ENCODE assay signal across 15 cellular contexts in genomic region chr16:46662123-46662522, GRCh38. TPM values are rescaled to one million over a fixed set of nuclear protein-coding genes. Genes with fewer than 3 reads are reported as not detected.
DNase-seq lines count a peak whose midpoint lies in the region; ATAC-seq and TF ChIP-seq lines count a peak whose summit lies in the region.
"Had no signal": no experiment of that assay in that cellular context is flagged by ENCODE, and none has a peak within 500 bp of the region (broad histone marks: within the 10 kb centered on the region; RNA-seq: fewer than 3 reads in every experiment).

No MANE protein-coding gene starts in this region.

- H3K79me2 ChIP-seq in SK-N-SH (ENCODE audit: insufficient read depth): no peaks in the 10 kb centered on the region

- H3K27ac ChIP-seq in cardiac muscle cell (peak overlapping the region; percentile 3), heart right ventricle (no peak overlapping the region), SK-N-SH (ENCODE audit: low read depth in 2 of 2, low read length in 1 of 2) (no peak overlapping the region)
- H3K27ac ChIP-seq: BLaER1 had no signal

- H3K9me3 ChIP-seq in cardiac muscle cell (ENCODE audit: low read depth) (no peaks in the 10 kb centered on the region), heart right ventricle (no peaks in the 10 kb centered on the region), SK-N-SH (no peaks in the 10 kb centered on the region)
- H3K9me3 ChIP-seq: BLaER1, Caco-2 had no signal

- H3K9ac ChIP-seq in SK-N-SH: no peak overlapping the region
- H3K9ac ChIP-seq: BLaER1 had no signal

- no peak for ATAC-seq in activated CD8-positive, alpha-beta T cell treated with anti-CD3 and anti-CD28 coated beads for 36 hours
- ATAC-seq in activated CD8-positive, alpha-beta T cell treated with anti-CD3 and anti-CD28 coated beads, Interleukin-2, amount 10 ng/mL, durations not matched to agents 7 days and 5 days: no peak
- ATAC-seq in heart right ventricle (no peak), memory B cell (ENCODE audit: low read depth) (no peak)
- ATAC-seq: HCT116 had no signal

- intact Hi-C loops in activated CD8-positive, alpha-beta T cell treated with anti-CD3 and anti-CD28 coated beads for 36 hours (cut with micrococcal nuclease): no loop called here
- intact Hi-C loops in heart right ventricle (cut with DNase I): no loop called here

- H3K36me3 ChIP-seq in cardiac muscle cell (peaks cover 48% of the 10 kb centered on the region), heart right ventricle (peaks cover 0 to 100% (median 32%) of the 10 kb centered on the region in 9 donors), SK-N-SH (replicated peaks in 1 of 2; ENCODE audit: control insufficient read depth in 1 of 2, insufficient read depth in 2 of 2, low read length in 1 of 2) (peaks cover 55 to 60% of the 10 kb centered on the region in 2 experiments)

- no peak overlapping the region for H2AFZ ChIP-seq in SK-N-SH (ENCODE audit: low read depth)

- no peaks in the 10 kb centered on the region for H3K27me3 ChIP-seq in cardiac muscle cell
- H3K27me3 ChIP-seq in heart right ventricle: no peaks in the 10 kb centered on the region
- H3K27me3 ChIP-seq in SK-N-SH (ENCODE audit: insufficient read depth): no peaks in the 10 kb centered on the region
- H3K27me3 ChIP-seq: BLaER1 had no signal

- H4K20me1 ChIP-seq in SK-N-SH (ENCODE audit: insufficient read depth): no peaks in the 10 kb centered on the region
- H4K20me1 ChIP-seq: BLaER1 had no signal

- no peak for TF ChIP-seq RAD21 in SK-N-SH (IDR thresholded peaks at IDR 0.05; ENCODE audit: low read length)

- POLR2A ChIA-PET in activated CD8-positive, alpha-beta T cell treated with anti-CD3 and anti-CD28 coated beads for 36 hours (lab: Charles Lee): no interaction called here
- POLR2A ChIA-PET in activated CD8-positive, alpha-beta T cell treated with anti-CD3 and anti-CD28 coated beads, Interleukin-2, amount 10 ng/mL, durations not matched to agents 7 days and 5 days (lab: Charles Lee): no interaction called here
- POLR2A ChIA-PET in SK-N-SH (lab: Yijun Ruan, JAX): no interaction called here

- no peaks in the 10 kb centered on the region for H3K27me3 Mint-ChIP-seq in activated CD8-positive, alpha-beta T cell treated with anti-CD3 and anti-CD28 coated beads for 36 hours
- H3K27me3 Mint-ChIP-seq in activated CD8-positive, alpha-beta T cell treated with anti-CD3 and anti-CD28 coated beads, Interleukin-2, amount 10 ng/mL, durations not matched to agents 7 days and 5 days (ENCODE audit: low read depth): no peaks in the 10 kb centered on the region
- H3K27me3 Mint-ChIP-seq in memory B cell: no peaks in the 10 kb centered on the region
- H3K27me3 Mint-ChIP-seq: CD8-positive, alpha-beta memory T cell had no signal

- CTCF ChIA-PET in activated CD8-positive, alpha-beta T cell treated with anti-CD3 and anti-CD28 coated beads for 36 hours (lab: Charles Lee): interaction anchor here (5.5 kb wide), 1 partner anchor 12 kb away, joined by 31 read pairs; no protein-coding TSS in a partner anchor
- CTCF ChIA-PET in activated CD8-positive, alpha-beta T cell treated with anti-CD3 and anti-CD28 coated beads, Interleukin-2, amount 10 ng/mL, durations not matched to agents 7 days and 5 days (lab: Charles Lee): no interaction called here
- CTCF ChIA-PET in SK-N-SH (lab: Yijun Ruan, JAX): interaction anchor here (5.7 kb wide), 1 partner anchor 11 kb away, joined by 24 read pairs; no protein-coding TSS in a partner anchor

- H3K36me3 Mint-ChIP-seq in activated CD8-positive, alpha-beta T cell treated with anti-CD3 and anti-CD28 coated beads for 36 hours (ENCODE audit: low read depth): peaks cover 28% of the 10 kb centered on the region
- H3K36me3 Mint-ChIP-seq in activated CD8-positive, alpha-beta T cell treated with anti-CD3 and anti-CD28 coated beads, Interleukin-2, amount 10 ng/mL, durations not matched to agents 7 days and 5 days (ENCODE audit: low read depth): peaks cover 45% of the 10 kb centered on the region
- H3K36me3 Mint-ChIP-seq in memory B cell: peaks cover 27% of the 10 kb centered on the region

- peak overlapping the region; percentile 46 for H3K27ac Mint-ChIP-seq in activated CD8-positive, alpha-beta T cell treated with anti-CD3 and anti-CD28 coated beads for 36 hours
- H3K27ac Mint-ChIP-seq in activated CD8-positive, alpha-beta T cell treated with anti-CD3 and anti-CD28 coated beads, Interleukin-2, amount 10 ng/mL, durations not matched to agents 7 days and 5 days: no peak overlapping the region
- peak overlapping the region; percentile 17 for H3K27ac Mint-ChIP-seq in memory B cell
- H3K27ac Mint-ChIP-seq: CD8-positive, alpha-beta memory T cell had no signal

- no peak for TF ChIP-seq CTCF in activated CD8-positive, alpha-beta T cell treated with anti-CD3 and anti-CD28 coated beads for 36 hours (IDR thresholded peaks at IDR 0.05)
- TF ChIP-seq CTCF in cardiac muscle cell (IDR thresholded peaks at IDR 0.05; ENCODE audit: low read depth, low read length) (no peak), heart right ventricle (IDR thresholded peaks at IDR 0.05) (no peak), SK-N-SH (IDR thresholded peaks at IDR 0.05) (no peak)

- peaks cover 2% of the 10 kb centered on the region for H3F3A ChIP-seq in SK-N-SH (replicated peaks; ENCODE audit: insufficient read depth)

- WGBS in heart right ventricle, 2 donors: 65 to 66% methylated on average over 4 of the region's 4 CpGs
- WGBS in SK-N-SH (ENCODE audit: low lambda C conversion rate): 75% methylated on average over 4 of the region's 4 CpGs

- peaks cover 12% of the 10 kb centered on the region for H3K4me1 Mint-ChIP-seq in activated CD8-positive, alpha-beta T cell treated with anti-CD3 and anti-CD28 coated beads for 36 hours (ENCODE audit: low read depth)
- peaks cover 15% of the 10 kb centered on the region for H3K4me1 Mint-ChIP-seq in activated CD8-positive, alpha-beta T cell treated with anti-CD3 and anti-CD28 coated beads, Interleukin-2, amount 10 ng/mL, durations not matched to agents 7 days and 5 days (ENCODE audit: low read depth)
- peaks cover 14% of the 10 kb centered on the region for H3K4me1 Mint-ChIP-seq in memory B cell

- DNase-seq in activated CD8-positive, alpha-beta T cell treated with anti-CD3 and anti-CD28 coated beads for 36 hours: no peak
- no peak for DNase-seq in activated CD8-positive, alpha-beta T cell treated with anti-CD3 and anti-CD28 coated beads, Interleukin-2, amount 10 ng/mL, durations not matched to agents 7 days and 5 days
- DNase-seq in cardiac muscle cell (ENCODE audit: low read depth in 1 of 2, low spot score in 1 of 2): no peak
- DNase-seq in heart right ventricle: no peak
- DNase-seq in memory B cell (ENCODE audit: low spot score in 2 of 2): no peak
- no peak for DNase-seq in SK-N-SH
- DNase-seq in GM19240 (ENCODE audit: insufficient read length, low spot score): no peak
- DNase-seq: 8988T; AML-193; Caco-2; CD8-positive, alpha-beta memory T cell; DND-41; GDM1 had no signal

- no peaks in the 10 kb centered on the region for H3K9me2 ChIP-seq in SK-N-SH

- H3K4me1 ChIP-seq in cardiac muscle cell (ENCODE audit: low read depth) (no peaks in the 10 kb centered on the region), heart right ventricle (peaks cover 0 to 16% (median 0%) of the 10 kb centered on the region in 9 donors), SK-N-SH (ENCODE audit: control insufficient read depth in 1 of 2, insufficient read depth in 2 of 2, low read depth in 1 of 2, low read length in 1 of 2) (no peaks in the 10 kb centered on the region)
- H3K4me1 ChIP-seq: Caco-2 had no signal

- no peak overlapping the region for H3K4me3 Mint-ChIP-seq in activated CD8-positive, alpha-beta T cell treated with anti-CD3 and anti-CD28 coated beads for 36 hours
- no peak overlapping the region for H3K4me3 Mint-ChIP-seq in activated CD8-positive, alpha-beta T cell treated with anti-CD3 and anti-CD28 coated beads, Interleukin-2, amount 10 ng/mL, durations not matched to agents 7 days and 5 days
- H3K4me3 Mint-ChIP-seq in memory B cell: no peak overlapping the region
- H3K4me3 Mint-ChIP-seq: CD8-positive, alpha-beta memory T cell had no signal

- H3K4me2 ChIP-seq in SK-N-SH: no peak overlapping the region
- H3K4me2 ChIP-seq: BLaER1 had no signal

- H3K4me3 ChIP-seq in cardiac muscle cell (no peak overlapping the region), heart right ventricle (no peak overlapping the region), SK-N-SH (ENCODE audit: low read depth in 2 of 2, low read length in 1 of 2) (no peak overlapping the region)
- H3K4me3 ChIP-seq: BLaER1 had no signal

- no peaks in the 10 kb centered on the region for H3K9me3 Mint-ChIP-seq in activated CD8-positive, alpha-beta T cell treated with anti-CD3 and anti-CD28 coated beads for 36 hours
- no peaks in the 10 kb centered on the region for H3K9me3 Mint-ChIP-seq in activated CD8-positive, alpha-beta T cell treated with anti-CD3 and anti-CD28 coated beads, Interleukin-2, amount 10 ng/mL, durations not matched to agents 7 days and 5 days (ENCODE audit: insufficient read depth)
- no peaks in the 10 kb centered on the region for H3K9me3 Mint-ChIP-seq in memory B cell
- H3K9me3 Mint-ChIP-seq: CD8-positive, alpha-beta memory T cell had no signal

- TF ChIP-seq EP300 in SK-N-SH (IDR thresholded peaks at IDR 0.05; ENCODE audit: borderline replicate concordance in 1 of 2, low read depth in 1 of 2, low read length in 1 of 2): no peak

RNA-seq across cellular contexts. Expression of gene VPS35, which starts 26.9 kb away (rescaled TPM):
- 10 to 100 TPM; 83.4 to 94.9 TPM for total RNA-seq in activated CD8-positive, alpha-beta T cell treated with anti-CD3 and anti-CD28 coated beads for 36 hours
- 10 to 100 TPM; 72.9 to 76.1 TPM for total RNA-seq in activated CD8-positive, alpha-beta T cell treated with anti-CD3 and anti-CD28 coated beads, Interleukin-2, amount 10 ng/mL, durations not matched to agents 7 days and 5 days
- total RNA-seq in cardiac muscle cell (58.9 and 63.2 TPM in 2 replicates), heart right ventricle (100 to 1,000 TPM in 1 of 10 donors, 10 to 100 TPM in 9; 73.9 to 106 (median 91.3) TPM)
- polyA plus RNA-seq in cardiac muscle cell (111 and 146 TPM in 2 replicates), heart right ventricle (10 to 100 TPM; 12.7 to 36.7 TPM), SK-N-SH (2012; rRNA removed) (17.5 and 22.3 TPM in 2 replicates)
- polyA plus RNA-seq in SK-N-SH (2012; cell fraction: cytosol; rRNA removed): 28.9 and 34.6 TPM in 2 replicates
- 9.3 and 24.5 TPM in 2 replicates for polyA plus RNA-seq in SK-N-SH (2012; cell fraction: nucleus; rRNA removed)

RNA-seq across cellular contexts. Expression of gene ORC6, which starts 27.3 kb away (rescaled TPM):
- total RNA-seq in activated CD8-positive, alpha-beta T cell treated with anti-CD3 and anti-CD28 coated beads for 36 hours: 10 to 100 TPM; 49.2 to 51.6 TPM
- 10 to 100 TPM; 44.4 to 48.1 TPM for total RNA-seq in activated CD8-positive, alpha-beta T cell treated with anti-CD3 and anti-CD28 coated beads, Interleukin-2, amount 10 ng/mL, durations not matched to agents 7 days and 5 days
- total RNA-seq in cardiac muscle cell (19.1 and 32.6 TPM in 2 replicates), heart right ventricle (1 to 10 TPM in 8 of 10 donors, under 1 TPM in 2; 0.56 to 2.7 (median 1.9) TPM)
- polyA plus RNA-seq in cardiac muscle cell (35.5 and 59.3 TPM in 2 replicates), heart right ventricle (1 to 10 TPM; 2.5 TPM), SK-N-SH (2012; rRNA removed) (17.4 and 20.2 TPM in 2 replicates)
- 18.5 and 21.2 TPM in 2 replicates for polyA plus RNA-seq in SK-N-SH (2012; cell fraction: cytosol; rRNA removed)
- polyA plus RNA-seq in SK-N-SH (2012; cell fraction: nucleus; rRNA removed): 14.9 and 21.9 TPM in 2 replicates

RNA-seq across cellular contexts. Expression of gene SHCBP1, which starts 40.9 kb away (rescaled TPM):
- 10 to 100 TPM; 37.0 to 37.6 TPM for total RNA-seq in activated CD8-positive, alpha-beta T cell treated with anti-CD3 and anti-CD28 coated beads for 36 hours
- 10 to 100 TPM; 54.7 to 60.2 TPM for total RNA-seq in activated CD8-positive, alpha-beta T cell treated with anti-CD3 and anti-CD28 coated beads, Interleukin-2, amount 10 ng/mL, durations not matched to agents 7 days and 5 days
- 1.8 and 4.4 TPM in 2 replicates for total RNA-seq in cardiac muscle cell
- polyA plus RNA-seq in cardiac muscle cell: 4.7 and 10.5 TPM in 2 replicates
- 1 to 10 TPM in 4 of 10 donors, under 1 TPM in 6; 0.26 to 4.1 (median 0.84) TPM for total RNA-seq in heart right ventricle
- polyA plus RNA-seq in heart right ventricle: 1 to 10 TPM in 1 of 2 donors, under 1 TPM in 1; 0.30 to 1.8 TPM
- 11.1 and 12.5 TPM in 2 replicates for polyA plus RNA-seq in SK-N-SH (2012; rRNA removed)
- polyA plus RNA-seq in SK-N-SH (2012; cell fraction: cytosol; rRNA removed): 16.7 and 17.9 TPM in 2 replicates
- 5.0 and 5.4 TPM in 2 replicates for polyA plus RNA-seq in SK-N-SH (2012; cell fraction: nucleus; rRNA removed)
